Comparison of ENCODE assay signal across 32 cellular contexts in genomic region chr19:7818806-7819205, GRCh38. TPM values are rescaled to one million over a fixed set of nuclear protein-coding genes. Genes with fewer than 3 reads are reported as not detected.
"Had no signal": no experiment of that assay in that cellular context is flagged by ENCODE, and none has a peak within 500 bp of the region (broad histone marks: within the 10 kb centered on the region; RNA-seq: fewer than 3 reads in every experiment).

No MANE protein-coding gene starts in this region.

- H3K9me3 Mint-ChIP-seq: effector memory CD8-positive, alpha-beta T cell had no signal

- H3K4me1 ChIP-seq: adrenal gland, body of pancreas, esophagus muscularis mucosa, gastrocnemius medialis had no signal

- ATAC-seq: body of pancreas; effector memory CD8-positive, alpha-beta T cell; foreskin keratinocyte; gastrocnemius medialis; heart left ventricle had no signal

- FAIRE-seq: colon had no signal

- H3K4me3 ChIP-seq: adrenal gland, body of pancreas, esophagus muscularis mucosa, gastrocnemius medialis, heart left ventricle had no signal

- H3K27ac Mint-ChIP-seq: activated CD4-positive, alpha-beta memory T cell treated with anti-CD3 and anti-CD28 coated beads, Interleukin-2, amount 10 ng/mL, durations not matched to agents 7 days and 5 days; activated CD4-positive, alpha-beta T cell treated with anti-CD3 and anti-CD28 coated beads, Interleukin-2, amount 10 ng/mL, durations not matched to agents 7 days and 5 days; activated naive CD8-positive, alpha-beta T cell treated with anti-CD3 and anti-CD28 coated beads for 36 hours; activated naive CD8-positive, alpha-beta T cell treated with anti-CD3 and anti-CD28 coated beads, Interleukin-2, amount 50 U/mL, for 24 hours; activated T-cell treated with anti-CD3 and anti-CD28 coated beads, Interleukin-2, amount 50 U/mL, for 24 hours; activated T-cell treated with anti-CD3 and anti-CD28 coated beads, Interleukin-2, amount 50 U/mL, for 72 hours; effector memory CD8-positive, alpha-beta T cell had no signal

- DNase-seq: activated CD4-positive, alpha-beta memory T cell treated with anti-CD3 and anti-CD28 coated beads, Interleukin-2, amount 10 ng/mL, durations not matched to agents 7 days and 5 days; activated CD4-positive, alpha-beta T cell treated with anti-CD3 and anti-CD28 coated beads for 1 hour; activated CD4-positive, alpha-beta T cell treated with anti-CD3 and anti-CD28 coated beads for 4 hours; activated CD4-positive, alpha-beta T cell treated with anti-CD3 and anti-CD28 coated beads, Interleukin-2, amount 10 ng/mL, durations not matched to agents 7 days and 5 days; activated CD4-positive, alpha-beta T cell treated with anti-CD3 and anti-CD28 coated beads, Interleukin-2, amount 50 U/mL, for 4 hours; activated CD8-positive, alpha-beta memory T cell treated with anti-CD3 and anti-CD28 coated beads, Interleukin-2, amount 50 U/mL, for 48 hours; activated gamma-delta T cell; activated naive CD4-positive, alpha-beta T cell treated with anti-CD3 and anti-CD28 coated beads, Interleukin-2, amount 50 U/mL, for 16 hours; activated naive CD4-positive, alpha-beta T cell treated with Interleukin-2 at 50 U/mL for 16 hours; activated naive CD8-positive, alpha-beta T cell treated with anti-CD3 and anti-CD28 coated beads for 36 hours; activated naive CD8-positive, alpha-beta T cell treated with anti-CD3 and anti-CD28 coated beads, Interleukin-2, amount 50 U/mL, for 24 hours; activated T-cell treated with anti-CD3 and anti-CD28 coated beads for 4 hours; activated T-cell treated with anti-CD3 and anti-CD28 coated beads, Interleukin-2, amount 50 U/mL, for 24 hours; activated T-cell treated with anti-CD3 and anti-CD28 coated beads, Interleukin-2, amount 50 U/mL, for 72 hours; adrenal gland; amygdala; aorta; body of pancreas; caudate nucleus; cortex of kidney; dermis blood vessel endothelial cell; effector CD4-positive, alpha-beta T cell; effector memory CD8-positive, alpha-beta T cell; erythroblast; foreskin keratinocyte; gastrocnemius medialis; glutamatergic neuron; heart left ventricle; T-helper 2 cell had no signal

- H3K36me3 ChIP-seq: adrenal gland, esophagus muscularis mucosa, gastrocnemius medialis, heart left ventricle had no signal

- H3K4me3 Mint-ChIP-seq: activated CD4-positive, alpha-beta memory T cell treated with anti-CD3 and anti-CD28 coated beads, Interleukin-2, amount 10 ng/mL, durations not matched to agents 7 days and 5 days; activated CD4-positive, alpha-beta T cell treated with anti-CD3 and anti-CD28 coated beads, Interleukin-2, amount 10 ng/mL, durations not matched to agents 7 days and 5 days; activated naive CD8-positive, alpha-beta T cell treated with anti-CD3 and anti-CD28 coated beads for 36 hours; activated naive CD8-positive, alpha-beta T cell treated with anti-CD3 and anti-CD28 coated beads, Interleukin-2, amount 50 U/mL, for 24 hours; activated T-cell treated with anti-CD3 and anti-CD28 coated beads, Interleukin-2, amount 50 U/mL, for 24 hours; activated T-cell treated with anti-CD3 and anti-CD28 coated beads, Interleukin-2, amount 50 U/mL, for 72 hours; effector memory CD8-positive, alpha-beta T cell had no signal

- H3K27ac ChIP-seq: adrenal gland, body of pancreas, esophagus muscularis mucosa, foreskin keratinocyte, gastrocnemius medialis, heart left ventricle had no signal

- H3K9me3 ChIP-seq: adrenal gland, body of pancreas, gastrocnemius medialis had no signal

- H3K27me3 ChIP-seq: adrenal gland had no signal

RNA-seq across cellular contexts. Expression of gene PRR36, which starts 55.4 kb away (rescaled TPM):
- total RNA-seq: dermis blood vessel endothelial cell, foreskin keratinocyte, gastrocnemius medialis had no signal

RNA-seq across cellular contexts. Expression of gene CLEC4M, which starts 55.8 kb away (rescaled TPM):
- total RNA-seq: activated CD4-positive, alpha-beta memory T cell treated with anti-CD3 and anti-CD28 coated beads, Interleukin-2, amount 10 ng/mL, durations not matched to agents 7 days and 5 days; activated CD4-positive, alpha-beta T cell treated with anti-CD3 and anti-CD28 coated beads, Interleukin-2, amount 10 ng/mL, durations not matched to agents 7 days and 5 days; activated naive CD8-positive, alpha-beta T cell treated with anti-CD3 and anti-CD28 coated beads for 36 hours; activated T-cell treated with anti-CD3 and anti-CD28 coated beads, Interleukin-2, amount 50 U/mL, for 72 hours; aorta; body of pancreas; chondrocyte; esophagus muscularis mucosa; foreskin keratinocyte; gastrocnemius medialis; heart left ventricle had no signal
- polyA plus RNA-seq: foreskin keratinocyte, heart left ventricle had no signal
